1 cellular context compared by ENCODE assay signal in genomic region chr9:96633579-96633978, GRCh38. TPM values are rescaled to one million over a fixed set of nuclear protein-coding genes. Genes with fewer than 3 reads are reported as not detected.
"Had no signal": no experiment of that assay in that cellular context is flagged by ENCODE, and none has a peak within 500 bp of the region (broad histone marks: within the 10 kb centered on the region; RNA-seq: fewer than 3 reads in every experiment).

No MANE protein-coding gene starts in this region.

RNA-seq across cellular contexts. Expression of gene PRXL2C, which starts 21.5 kb away (rescaled TPM):
- total RNA-seq: OCI-LY7 had no signal
